9 cellular contexts compared by ENCODE assay signal in genomic region chr22:16568425-16568758, GRCh38. TPM values are rescaled to one million over a fixed set of nuclear protein-coding genes. Genes with fewer than 3 reads are reported as not detected.
"Had no signal": no experiment of that assay in that cellular context is flagged by ENCODE, and none has a peak within 500 bp of the region (broad histone marks: within the 10 kb centered on the region; RNA-seq: fewer than 3 reads in every experiment).

No MANE protein-coding gene starts in this region.

- FAIRE-seq: HTR-8/SVneo had no signal

- H3K4me2 ChIP-seq: KMS-11 had no signal

- H3K27ac ChIP-seq: HL-60, KMS-11 had no signal

- DNase-seq: IMR-90, KBM-7, KG1 had no signal

- H3K9ac ChIP-seq: KMS-11 had no signal

RNA-seq across cellular contexts. Expression of gene CCT8L2, which starts 24.2 kb away (rescaled TPM):
- total RNA-seq: HT-29, HT1080, IMR-90 had no signal
- polyA plus RNA-seq: IgD-negative memory B cell, IMR-90 had no signal
